1 cellular context compared by ENCODE assay signal in genomic region chr22:40479126-40479800, GRCh38.
TF ChIP-seq lines count a peak whose summit lies in the region.

No MANE protein-coding gene starts in this region.

TF ChIP-seq in GM23338, 12 proteins besides CTCF, POLR2A, EP300 and RAD21 (continued from another document):
- no peak for TF ChIP-seq ZNF462 (CRISPR knock-in tag; IDR thresholded peaks at IDR 0.05)
- TF ChIP-seq, protein P1, sequence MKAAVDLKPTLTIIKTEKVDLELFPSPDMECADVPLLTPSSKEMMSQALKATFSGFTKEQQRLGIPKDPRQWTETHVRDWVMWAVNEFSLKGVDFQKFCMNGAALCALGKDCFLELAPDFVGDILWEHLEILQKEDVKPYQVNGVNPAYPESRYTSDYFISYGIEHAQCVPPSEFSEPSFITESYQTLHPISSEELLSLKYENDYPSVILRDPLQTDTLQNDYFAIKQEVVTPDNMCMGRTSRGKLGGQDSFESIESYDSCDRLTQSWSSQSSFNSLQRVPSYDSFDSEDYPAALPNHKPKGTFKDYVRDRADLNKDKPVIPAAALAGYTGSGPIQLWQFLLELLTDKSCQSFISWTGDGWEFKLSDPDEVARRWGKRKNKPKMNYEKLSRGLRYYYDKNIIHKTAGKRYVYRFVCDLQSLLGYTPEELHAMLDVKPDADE (IDR thresholded peaks at IDR 0.05) = no peak
- TF ChIP-seq ZNF114 (CRISPR knock-in tag; IDR thresholded peaks at IDR 0.05) = no peak
- TF ChIP-seq NANOG (IDR thresholded peaks at IDR 0.05; ENCODE audit: borderline replicate concordance) = no peak
- no peak for TF ChIP-seq POLR2AphosphoS5 (IDR thresholded peaks at IDR 0.05; ENCODE audit: low read depth)
